20 cellular contexts compared by ENCODE assay signal in the genomic region with DNA sequence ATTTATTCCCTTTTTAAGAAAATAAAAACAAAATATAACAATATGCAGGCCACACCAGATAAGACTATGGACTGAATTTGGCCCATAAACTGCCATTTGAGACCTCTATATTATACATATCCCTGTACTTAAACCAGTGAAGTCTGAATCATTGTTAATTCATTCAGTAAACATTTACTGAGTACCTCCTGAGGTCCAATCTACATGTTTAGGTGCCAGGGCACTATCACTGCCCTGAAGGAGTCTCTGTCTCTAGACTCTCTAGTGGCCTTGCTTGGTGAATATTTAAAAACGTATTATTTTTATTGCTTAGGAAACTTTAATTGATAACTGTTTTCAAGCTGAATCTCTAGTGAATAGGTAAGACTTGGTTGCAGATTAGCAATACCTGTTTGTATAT.
DNase-seq lines count a peak whose midpoint lies in the region; ATAC-seq, FAIRE-seq and TF ChIP-seq lines count a peak whose summit lies in the region.
"Had no signal": no experiment of that assay in that cellular context is flagged by ENCODE, and none has a peak within 500 bp of the region (broad histone marks: within the 10 kb centered on the region; RNA-seq: fewer than 3 reads in every experiment).

No MANE protein-coding gene starts in this region.

- intact Hi-C loops in body of pancreas (cut with DNase I), result no loop called here
- intact Hi-C loops in HepG2 (cut with micrococcal nuclease; ENCODE audit: unreplicated experiment), result no loop called here
- intact Hi-C loops in spleen (cut with DNase I; ENCODE audit: low total_unique reads), result no loop called here

- in situ Hi-C loops in HepG2 (cut with HindIII; ENCODE audit: extremely low pct_ligation_motif_present, low pct_unique_long_range_greater_than_20kb), result no loop called here

- H3K9me3 ChIP-seq in body of pancreas (no peaks in the 10 kb centered on the region), HepG2 (ENCODE audit: low read length) (peaks cover 8% of the 10 kb centered on the region; the same call in 1 of the 2 replicates), small intestine (ENCODE audit: control insufficient read depth, low read depth) (no peaks in the 10 kb centered on the region), spleen (peaks cover 0 to 12% (median 0%) of the 10 kb centered on the region in 8 donors)
- H3K9me3 ChIP-seq: BE2C had no signal

- peak; percentile 34 for DNase-seq in ELR (ENCODE audit: low read depth)
- DNase-seq in NCI-H2029 treated with DMSO at 0.1 percent for 48 hours (lab: John Stamatoyannopoulos, UW), result peak; percentile 44
- DNase-seq in body of pancreas, result no peak
- no peak for DNase-seq in HepG2 (ENCODE audit: low spot score)
- DNase-seq in small intestine, result no peak
- DNase-seq in spleen, result no peak
- DNase-seq in OCI-M1 (lab: John Stamatoyannopoulos, UW), result no peak
- DNase-seq: BE2C; CD4-positive, alpha-beta T cell; MM.1S; NCI-H1092 treated with DMSO at 0.1 percent for 48 hours; NCI-H1694; NCI-H446 treated with DMSO at 0.1 percent for 48 hours; NCI-H774; SHP77 treated with DMSO at 0.1 percent for 48 hours; T-helper 1 cell had no signal

- ATAC-seq in body of pancreas (no peak), HepG2 (no peak; the same call in 2 of the 3 replicates), GM18519 (IDR thresholded peaks at IDR 0.05; ENCODE audit: low FRiP score, unreplicated experiment) (no peak)
- ATAC-seq: GM23338, SK-N-SH treated with all-trans-retinoic acid at 6 μM for 48 hours had no signal

- peaks cover 20% of the 10 kb centered on the region for H3K4me1 ChIP-seq in body of pancreas
- H3K4me1 ChIP-seq in HepG2 (ENCODE audit: insufficient read depth, low read length), result peaks cover 19% of the 10 kb centered on the region
- H3K4me1 ChIP-seq in small intestine (ENCODE audit: control insufficient read depth in 2 of 2, insufficient read depth in 1 of 2, low read depth in 1 of 2, low read length in 1 of 2), result no peaks in the 10 kb centered on the region
- no peaks in the 10 kb centered on the region for H3K4me1 ChIP-seq in spleen
- H3K4me1 ChIP-seq: BE2C had no signal

- H3K27me3 ChIP-seq in body of pancreas (no peaks in the 10 kb centered on the region), HepG2 (ENCODE audit: control insufficient read depth in 1 of 2, insufficient read depth in 2 of 2, low read length in 2 of 2) (no peaks in the 10 kb centered on the region), small intestine (ENCODE audit: control insufficient read depth in 2 of 2, insufficient read depth in 2 of 2, low read length in 2 of 2) (no peaks in the 10 kb centered on the region), spleen (replicated peaks in 1 of 7) (no peaks in the 10 kb centered on the region)
- H3K27me3 ChIP-seq: BE2C had no signal

- H3K27ac ChIP-seq in body of pancreas, result peak overlapping the region in 3 of 4 donors; percentile 72 to 87 (median 78)
- no peak overlapping the region for H3K27ac ChIP-seq in HepG2 (ENCODE audit: extremely low read length, insufficient read depth, low read length)
- no peak overlapping the region for H3K27ac ChIP-seq in small intestine (ENCODE audit: low read depth in 1 of 2, low read length in 1 of 2)
- H3K27ac ChIP-seq in spleen, result no peak overlapping the region
- H3K27ac ChIP-seq: KMS-11 had no signal

- WGBS in body of pancreas, 2 donors, result 13 to 32% methylated on average over 1 of the region's 1 CpG
- 44% methylated on average over 1 of the region's 1 CpG for WGBS in HepG2 (ENCODE audit: low lambda C conversion rate)
- 63 to 82% (median 69%) methylated on average over 1 of the region's 1 CpG for WGBS in small intestine, 3 donors
- WGBS in spleen, 5 donors, result 74 to 94% (median 88%) methylated on average over 1 of the region's 1 CpG

- TF ChIP-seq CTCF in body of pancreas (IDR thresholded peaks at IDR 0.05) (no peak), HepG2 (CRISPR knock-in tag; IDR thresholded peaks at IDR 0.05) (no peak), spleen (IDR thresholded peaks at IDR 0.05 in 8 of 11, conservative IDR thresholded peaks at IDR 0.05 in 3 of 11) (no peak)

- FAIRE-seq in HepG2 (lab: Jason Lieb, UNC) (no peak), small intestine (lab: Jason Lieb, UNC) (no peak)

- no peak overlapping the region for H2AFZ ChIP-seq in HepG2 (ENCODE audit: low read length)

- no peak overlapping the region for H3K4me3 ChIP-seq in body of pancreas
- H3K4me3 ChIP-seq in HepG2 (replicated peaks in 1 of 3; ENCODE audit: insufficient read depth in 1 of 3, low read depth in 2 of 3, low read length in 3 of 3), result no peak overlapping the region
- no peak overlapping the region for H3K4me3 ChIP-seq in small intestine (ENCODE audit: low read depth in 1 of 2, low read length in 2 of 2)
- H3K4me3 ChIP-seq in spleen, result no peak overlapping the region
- H3K4me3 ChIP-seq: GM23338 had no signal

- no peak for TF ChIP-seq RAD21 in HepG2 (CRISPR knock-in tag; IDR thresholded peaks at IDR 0.05)

- H3K9ac ChIP-seq in HepG2 (ENCODE audit: insufficient read depth, low read depth, low read length), result no peak overlapping the region
- H3K9ac ChIP-seq: KMS-11 had no signal

- H4K20me1 ChIP-seq in HepG2 (ENCODE audit: insufficient read depth, low read length), result no peaks in the 10 kb centered on the region

- no peak overlapping the region for H3K4me2 ChIP-seq in HepG2 (ENCODE audit: low read depth, low read length)
- H3K4me2 ChIP-seq: GM23338, KMS-11 had no signal

- TF ChIP-seq EP300 in HepG2 (IDR thresholded peaks at IDR 0.05; ENCODE audit: low read depth in 2 of 2, low read length in 2 of 2), result no peak
- TF ChIP-seq EP300 in HepG2 (CRISPR knock-in tag; IDR thresholded peaks at IDR 0.05; ENCODE audit: borderline replicate concordance), result no peak

- TF ChIP-seq POLR2A in body of pancreas (IDR thresholded peaks at IDR 0.05), result no peak
- TF ChIP-seq POLR2A in HepG2 (IDR thresholded peaks at IDR 0.05; ENCODE audit: insufficient read depth in 1 of 2, low read depth in 2 of 2, low read length in 2 of 2), result no peak
- no peak for TF ChIP-seq POLR2A in spleen (IDR thresholded peaks at IDR 0.05)

- H3K79me2 ChIP-seq in HepG2 (ENCODE audit: insufficient read depth, low read length), result no peaks in the 10 kb centered on the region

- POLR2A ChIA-PET in HepG2 (lab: Yijun Ruan, JAX), result no interaction called here

- CTCF ChIA-PET in HepG2 (lab: Yijun Ruan, JAX; ENCODE audit: low intra/inter-chr PET ratio, low total read pairs), result no interaction called here

- H3K36me3 ChIP-seq in body of pancreas (replicated peaks in 1 of 2; ENCODE audit: insufficient read depth in 1 of 2, low read depth in 2 of 2) (no peaks in the 10 kb centered on the region), HepG2 (replicated peaks in 1 of 2; ENCODE audit: control insufficient read depth in 1 of 2, insufficient read depth in 2 of 2, low read length in 2 of 2) (no peaks in the 10 kb centered on the region), small intestine (ENCODE audit: control insufficient read depth in 2 of 2, insufficient read depth in 2 of 2, low read length in 2 of 2) (no peaks in the 10 kb centered on the region), spleen (no peaks in the 10 kb centered on the region)
- H3K36me3 ChIP-seq: BE2C had no signal

- no TSS peak for BruUV-seq in HepG2 (replicated peaks; lab: Mats Ljungman, UMichigan)

TF ChIP-seq in HepG2, 621 proteins besides CTCF, POLR2A, EP300 and RAD21:
- TF ChIP-seq KLF13 (CRISPR knock-in tag; IDR thresholded peaks at IDR 0.05), result no peak
- TF ChIP-seq, protein P1, sequence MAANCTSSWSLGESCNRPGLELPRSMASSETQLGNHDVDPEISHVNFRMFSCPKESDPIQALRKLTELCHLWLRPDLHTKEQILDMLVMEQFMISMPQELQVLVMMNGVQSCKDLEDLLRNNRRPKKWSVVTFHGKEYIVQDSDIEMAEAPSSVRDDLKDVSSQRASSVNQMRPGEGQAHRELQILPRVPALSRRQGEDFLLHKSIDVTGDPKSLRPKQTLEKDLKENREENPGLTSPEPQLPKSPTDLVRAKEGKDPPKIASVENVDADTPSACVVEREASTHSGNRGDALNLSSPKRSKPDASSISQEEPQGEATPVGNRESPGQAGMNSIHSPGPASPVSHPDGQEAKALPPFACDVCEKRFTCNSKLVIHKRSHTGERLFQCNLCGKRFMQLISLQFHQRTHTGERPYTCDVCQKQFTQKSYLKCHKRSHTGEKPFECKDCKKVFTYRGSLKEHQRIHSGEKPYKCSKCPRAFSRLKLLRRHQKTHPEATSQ (CRISPR knock-in tag; IDR thresholded peaks at IDR 0.05; ENCODE audit: borderline replicate concordance), result no peak
- no peak for TF ChIP-seq ZNF343 (CRISPR knock-in tag; IDR thresholded peaks at IDR 0.05)
- TF ChIP-seq FOSL2 (CRISPR knock-in tag; IDR thresholded peaks at IDR 0.05), result 0 out of 2 replicates have a peak, but pooled peaks have one; percentile 9

Comparison
In these comparisons a context has a peak if more than half of its experiments do, and no peak if none do; other contexts are left out.
1. DNase-seq: peak in ELR (single experiment) and NCI-H2029 treated with DMSO at 0.1 percent for 48 hours (single experiment); none in body of pancreas (0 of 4), HepG2 (single experiment), small intestine (single experiment), spleen (single experiment) and OCI-M1 (single experiment).
2. H3K27ac ChIP-seq: peak in body of pancreas (3 of 4); none in HepG2 (single experiment), small intestine (0 of 2) and spleen (0 of 8).